ENCODE assay signal across 1 cellular context in genomic region chr3:169813757-169814517, GRCh38.
A peak's percentile ranks its signal among the peaks of the same experiment; 100 is the strongest.
TF ChIP-seq lines count a peak whose summit lies in the region.

No MANE protein-coding gene starts in this region.

TF ChIP-seq in GM12878, 131 proteins besides CTCF, POLR2A, EP300 and RAD21 (continued from another document and continues in another):
- TF ChIP-seq CUX1 (IDR thresholded peaks at IDR 0.05; ENCODE audit: insufficient replicate concordance, low read depth, low read length) (no peak), PML (IDR thresholded peaks at IDR 0.05; ENCODE audit: low read length) (no peak), HDGF (IDR thresholded peaks at IDR 0.05) (0 out of 2 replicates have a peak, but pooled peaks have one; percentile 31), JUNB (IDR thresholded peaks at IDR 0.05) (peak; percentile 29; the same call in 1 of the 2 replicates), NBN (IDR thresholded peaks at IDR 0.05) (peak; percentile 91), ZNF207 (IDR thresholded peaks at IDR 0.05; ENCODE audit: borderline replicate concordance) (no peak; the same call in 1 of the 2 replicates), ZNF687 (IDR thresholded peaks at IDR 0.05) (no peak), MEF2B (IDR thresholded peaks at IDR 0.05; ENCODE audit: partially characterized antibody, poor library complexity, severe bottlenecking) (peak; percentile 56), ZBTB33 (IDR thresholded peaks at IDR 0.05) (no peak), MLLT1 (IDR thresholded peaks at IDR 0.05) (peak; percentile 68; the same call in 1 of the 2 replicates), KDM1A (IDR thresholded peaks at IDR 0.05; ENCODE audit: borderline replicate concordance) (no peak), CEBPB (IDR thresholded peaks at IDR 0.05; ENCODE audit: borderline replicate concordance in 1 of 2, low read depth in 2 of 2, low read length in 2 of 2) (no peak), SUZ12 (IDR thresholded peaks at IDR 0.05; ENCODE audit: unreplicated experiment) (no peak), CBX5 (IDR thresholded peaks at IDR 0.05; ENCODE audit: low read depth) (peak; percentile 93), CHD1 (IDR thresholded peaks at IDR 0.05; ENCODE audit: low read depth, low read length) (no peak), HDAC2 (IDR thresholded peaks at IDR 0.05) (no peak), PAX5 (IDR thresholded peaks at IDR 0.05; ENCODE audit: borderline replicate concordance, low read depth, low read length) (peak; percentile 87), EGR1 (IDR thresholded peaks at IDR 0.05; ENCODE audit: borderline replicate concordance in 1 of 2, low read depth in 2 of 2, low read length in 2 of 2) (peak in 1 of 2 experiments; percentile 9; a peak in 1 of 3 replicates), ZZZ3 (IDR thresholded peaks at IDR 0.05; ENCODE audit: control insufficient read depth, insufficient read length, low read depth) (no peak), KLF5 (IDR thresholded peaks at IDR 0.05; ENCODE audit: partially characterized antibody) (peak; percentile 52), RELA (IDR thresholded peaks at IDR 0.05; ENCODE audit: borderline replicate concordance, partially characterized antibody) (peak; percentile 33), BHLHE40 (IDR thresholded peaks at IDR 0.05; ENCODE audit: borderline replicate concordance in 1 of 2, low read depth in 2 of 2, low read length in 1 of 2) (peak; percentile 90 to 96), ZBED1 (IDR thresholded peaks at IDR 0.05; ENCODE audit: borderline replicate concordance) (peak; percentile 48; the same call in 1 of the 2 replicates), TBL1XR1 (IDR thresholded peaks at IDR 0.05; ENCODE audit: low read depth, low read length) (peak; percentile 47; the same call in 1 of the 2 replicates), GABPA (IDR thresholded peaks at IDR 0.05; ENCODE audit: low read depth) (no peak), BACH1 (IDR thresholded peaks at IDR 0.05; ENCODE audit: borderline replicate concordance) (peak; percentile 55; the same call in 1 of the 2 replicates)
- TF ChIP-seq, protein P1, sequence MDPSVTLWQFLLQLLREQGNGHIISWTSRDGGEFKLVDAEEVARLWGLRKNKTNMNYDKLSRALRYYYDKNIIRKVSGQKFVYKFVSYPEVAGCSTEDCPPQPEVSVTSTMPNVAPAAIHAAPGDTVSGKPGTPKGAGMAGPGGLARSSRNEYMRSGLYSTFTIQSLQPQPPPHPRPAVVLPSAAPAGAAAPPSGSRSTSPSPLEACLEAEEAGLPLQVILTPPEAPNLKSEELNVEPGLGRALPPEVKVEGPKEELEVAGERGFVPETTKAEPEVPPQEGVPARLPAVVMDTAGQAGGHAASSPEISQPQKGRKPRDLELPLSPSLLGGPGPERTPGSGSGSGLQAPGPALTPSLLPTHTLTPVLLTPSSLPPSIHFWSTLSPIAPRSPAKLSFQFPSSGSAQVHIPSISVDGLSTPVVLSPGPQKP (IDR thresholded peaks at IDR 0.05; ENCODE audit: low read depth, low read length), result no peak
- TF ChIP-seq, protein P2, sequence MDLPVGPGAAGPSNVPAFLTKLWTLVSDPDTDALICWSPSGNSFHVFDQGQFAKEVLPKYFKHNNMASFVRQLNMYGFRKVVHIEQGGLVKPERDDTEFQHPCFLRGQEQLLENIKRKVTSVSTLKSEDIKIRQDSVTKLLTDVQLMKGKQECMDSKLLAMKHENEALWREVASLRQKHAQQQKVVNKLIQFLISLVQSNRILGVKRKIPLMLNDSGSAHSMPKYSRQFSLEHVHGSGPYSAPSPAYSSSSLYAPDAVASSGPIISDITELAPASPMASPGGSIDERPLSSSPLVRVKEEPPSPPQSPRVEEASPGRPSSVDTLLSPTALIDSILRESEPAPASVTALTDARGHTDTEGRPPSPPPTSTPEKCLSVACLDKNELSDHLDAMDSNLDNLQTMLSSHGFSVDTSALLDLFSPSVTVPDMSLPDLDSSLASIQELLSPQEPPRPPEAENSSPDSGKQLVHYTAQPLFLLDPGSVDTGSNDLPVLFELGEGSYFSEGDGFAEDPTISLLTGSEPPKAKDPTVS (IDR thresholded peaks at IDR 0.05; ENCODE audit: low read depth, low read length), result no peak
- TF ChIP-seq, protein P3, sequence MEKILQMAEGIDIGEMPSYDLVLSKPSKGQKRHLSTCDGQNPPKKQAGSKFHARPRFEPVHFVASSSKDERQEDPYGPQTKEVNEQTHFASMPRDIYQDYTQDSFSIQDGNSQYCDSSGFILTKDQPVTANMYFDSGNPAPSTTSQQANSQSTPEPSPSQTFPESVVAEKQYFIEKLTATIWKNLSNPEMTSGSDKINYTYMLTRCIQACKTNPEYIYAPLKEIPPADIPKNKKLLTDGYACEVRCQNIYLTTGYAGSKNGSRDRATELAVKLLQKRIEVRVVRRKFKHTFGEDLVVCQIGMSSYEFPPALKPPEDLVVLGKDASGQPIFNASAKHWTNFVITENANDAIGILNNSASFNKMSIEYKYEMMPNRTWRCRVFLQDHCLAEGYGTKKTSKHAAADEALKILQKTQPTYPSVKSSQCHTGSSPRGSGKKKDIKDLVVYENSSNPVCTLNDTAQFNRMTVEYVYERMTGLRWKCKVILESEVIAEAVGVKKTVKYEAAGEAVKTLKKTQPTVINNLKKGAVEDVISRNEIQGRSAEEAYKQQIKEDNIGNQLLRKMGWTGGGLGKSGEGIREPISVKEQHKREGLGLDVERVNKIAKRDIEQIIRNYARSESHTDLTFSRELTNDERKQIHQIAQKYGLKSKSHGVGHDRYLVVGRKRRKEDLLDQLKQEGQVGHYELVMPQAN (conservative IDR thresholded peaks at IDR 0.05), result peak; percentile 48; the same call in 1 of the 2 replicates
- TF ChIP-seq, protein P4, sequence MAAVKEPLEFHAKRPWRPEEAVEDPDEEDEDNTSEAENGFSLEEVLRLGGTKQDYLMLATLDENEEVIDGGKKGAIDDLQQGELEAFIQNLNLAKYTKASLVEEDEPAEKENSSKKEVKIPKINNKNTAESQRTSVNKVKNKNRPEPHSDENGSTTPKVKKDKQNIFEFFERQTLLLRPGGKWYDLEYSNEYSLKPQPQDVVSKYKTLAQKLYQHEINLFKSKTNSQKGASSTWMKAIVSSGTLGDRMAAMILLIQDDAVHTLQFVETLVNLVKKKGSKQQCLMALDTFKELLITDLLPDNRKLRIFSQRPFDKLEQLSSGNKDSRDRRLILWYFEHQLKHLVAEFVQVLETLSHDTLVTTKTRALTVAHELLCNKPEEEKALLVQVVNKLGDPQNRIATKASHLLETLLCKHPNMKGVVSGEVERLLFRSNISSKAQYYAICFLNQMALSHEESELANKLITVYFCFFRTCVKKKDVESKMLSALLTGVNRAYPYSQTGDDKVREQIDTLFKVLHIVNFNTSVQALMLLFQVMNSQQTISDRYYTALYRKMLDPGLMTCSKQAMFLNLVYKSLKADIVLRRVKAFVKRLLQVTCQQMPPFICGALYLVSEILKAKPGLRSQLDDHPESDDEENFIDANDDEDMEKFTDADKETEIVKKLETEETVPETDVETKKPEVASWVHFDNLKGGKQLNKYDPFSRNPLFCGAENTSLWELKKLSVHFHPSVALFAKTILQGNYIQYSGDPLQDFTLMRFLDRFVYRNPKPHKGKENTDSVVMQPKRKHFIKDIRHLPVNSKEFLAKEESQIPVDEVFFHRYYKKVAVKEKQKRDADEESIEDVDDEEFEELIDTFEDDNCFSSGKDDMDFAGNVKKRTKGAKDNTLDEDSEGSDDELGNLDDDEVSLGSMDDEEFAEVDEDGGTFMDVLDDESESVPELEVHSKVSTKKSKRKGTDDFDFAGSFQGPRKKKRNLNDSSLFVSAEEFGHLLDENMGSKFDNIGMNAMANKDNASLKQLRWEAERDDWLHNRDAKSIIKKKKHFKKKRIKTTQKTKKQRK (IDR thresholded peaks at IDR 0.05; ENCODE audit: low read depth, low read length), result no peak
- TF ChIP-seq, protein P5, sequence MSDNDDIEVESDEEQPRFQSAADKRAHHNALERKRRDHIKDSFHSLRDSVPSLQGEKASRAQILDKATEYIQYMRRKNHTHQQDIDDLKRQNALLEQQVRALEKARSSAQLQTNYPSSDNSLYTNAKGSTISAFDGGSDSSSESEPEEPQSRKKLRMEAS (IDR thresholded peaks at IDR 0.05; ENCODE audit: low read depth, low read length), result peak; percentile 82
- TF ChIP-seq, protein P6, sequence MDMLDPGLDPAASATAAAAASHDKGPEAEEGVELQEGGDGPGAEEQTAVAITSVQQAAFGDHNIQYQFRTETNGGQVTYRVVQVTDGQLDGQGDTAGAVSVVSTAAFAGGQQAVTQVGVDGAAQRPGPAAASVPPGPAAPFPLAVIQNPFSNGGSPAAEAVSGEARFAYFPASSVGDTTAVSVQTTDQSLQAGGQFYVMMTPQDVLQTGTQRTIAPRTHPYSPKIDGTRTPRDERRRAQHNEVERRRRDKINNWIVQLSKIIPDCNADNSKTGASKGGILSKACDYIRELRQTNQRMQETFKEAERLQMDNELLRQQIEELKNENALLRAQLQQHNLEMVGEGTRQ (IDR thresholded peaks at IDR 0.05; ENCODE audit: borderline replicate concordance, low read depth, low read length), result peak; percentile 79
